ENCODE assay signal across 37 cellular contexts in the genomic region with DNA sequence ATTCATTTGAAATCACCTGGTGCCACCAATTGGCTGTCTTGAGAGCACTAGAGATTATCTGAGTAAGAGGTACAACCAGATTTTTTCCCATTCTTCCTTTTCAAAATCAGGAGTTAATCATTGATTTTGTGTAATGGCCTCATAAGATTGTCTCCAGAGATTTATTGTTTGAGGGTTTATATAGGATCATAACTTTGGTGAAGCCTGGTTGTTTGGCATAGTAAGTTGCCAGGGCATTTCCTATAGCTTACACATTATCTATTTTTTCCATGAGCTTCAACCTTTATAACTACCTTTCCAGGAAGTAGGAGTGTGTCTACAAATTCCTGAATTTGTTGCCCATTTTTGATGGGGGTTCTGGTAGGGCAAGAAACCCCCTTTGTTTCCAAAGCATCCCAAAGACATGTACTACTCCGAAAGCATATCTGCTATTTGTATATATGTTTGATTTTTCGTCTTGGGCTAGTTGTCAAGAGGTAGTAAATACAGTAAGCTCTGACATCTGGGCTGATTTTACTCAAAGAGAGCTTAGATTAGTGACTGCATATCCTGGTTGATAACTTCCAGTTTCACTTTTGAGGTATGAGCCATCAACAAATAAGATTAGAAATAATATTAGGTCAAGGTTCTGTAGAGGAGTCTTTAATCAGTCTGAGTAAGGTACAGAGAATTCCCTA. TPM values are rescaled to one million over a fixed set of nuclear protein-coding genes. Genes with fewer than 3 reads are reported as not detected.
"Had no signal": no experiment of that assay in that cellular context is flagged by ENCODE, and none has a peak within 500 bp of the region (broad histone marks: within the 10 kb centered on the region; RNA-seq: fewer than 3 reads in every experiment).

No MANE protein-coding gene starts in this region.

- H3K36me3 Mint-ChIP-seq: activated naive CD4-positive, alpha-beta T cell treated with anti-CD3 and anti-CD28 coated beads, Interleukin-2, amount 10 ng/mL, durations not matched to agents 7 days and 5 days; brain had no signal

- DNase-seq: activated B cell treated with CpG ODN at 0.5 μM for 24 hours; activated CD4-positive, alpha-beta memory T cell treated with anti-CD3 and anti-CD28 coated beads, Interleukin-2, amount 10 ng/mL, durations not matched to agents 7 days and 5 days; activated CD4-positive, alpha-beta T cell treated with anti-CD3 and anti-CD28 coated beads, Interleukin-2, amount 10 ng/mL, durations not matched to agents 24 days and 14 days; activated CD4-positive, alpha-beta T cell treated with anti-CD3 and anti-CD28 coated beads, Interleukin-2, amount 50 U/mL, for 4 hours; activated CD8-positive, alpha-beta memory T cell treated with anti-CD3 and anti-CD28 coated beads, Interleukin-2, amount 50 U/mL, for 48 hours; activated gamma-delta T cell; activated naive CD4-positive, alpha-beta T cell; activated naive CD4-positive, alpha-beta T cell treated with anti-CD3 and anti-CD28 coated beads, Interleukin-2, amount 10 ng/mL, durations not matched to agents 7 days and 5 days; activated naive CD8-positive, alpha-beta T cell treated with anti-CD3 and anti-CD28 coated beads, Interleukin-2, amount 10 ng/mL, durations not matched to agents 7 days and 5 days; activated T-cell treated with anti-CD3 and anti-CD28 coated beads for 4 hours; activated T-cell treated with anti-CD3 and anti-CD28 coated beads, Interleukin-2, amount 50 U/mL, for 24 hours; activated T-cell treated with anti-CD3 and anti-CD28 coated beads, Interleukin-2, amount 50 U/mL, for 72 hours; central memory CD4-positive, alpha-beta T cell; cerebellar nuclear complex; cortex of kidney; dermis blood vessel endothelial cell; effector CD8-positive, alpha-beta T cell; esophagus squamous epithelium; foreskin melanocyte; head of caudate nucleus; T-helper 1 cell; T-helper 17 cell; T1000; WERI-Rb-1 had no signal

- H3K9me3 ChIP-seq: ascending aorta had no signal

- H3K27ac Mint-ChIP-seq: activated B cell treated with CpG ODN at 0.5 μM for 24 hours; activated CD4-positive, alpha-beta memory T cell treated with anti-CD3 and anti-CD28 coated beads, Interleukin-2, amount 10 ng/mL, durations not matched to agents 7 days and 5 days; activated CD4-positive, alpha-beta T cell treated with anti-CD3 and anti-CD28 coated beads, Interleukin-2, amount 10 ng/mL, durations not matched to agents 24 days and 14 days; activated naive CD4-positive, alpha-beta T cell treated with anti-CD3 and anti-CD28 coated beads, Interleukin-2, amount 10 ng/mL, durations not matched to agents 7 days and 5 days; activated naive CD4-positive, alpha-beta T cell treated with anti-CD3 and anti-CD28 coated beads, Interleukin-2, amount 50 U/mL, for 72 hours; activated naive CD8-positive, alpha-beta T cell treated with anti-CD3 and anti-CD28 coated beads, Interleukin-2, amount 10 ng/mL, durations not matched to agents 7 days and 5 days; activated T-cell treated with anti-CD3 and anti-CD28 coated beads, Interleukin-2, amount 50 U/mL, for 24 hours; activated T-cell treated with anti-CD3 and anti-CD28 coated beads, Interleukin-2, amount 50 U/mL, for 72 hours; brain; T-helper 17 cell; T-helper 2 cell treated with Interferon-gamma antibody and Interleukin-4, amounts not matched to agents 5 μg/mL and 100 μg/mL, for 36 hours had no signal

- H3K4me1 Mint-ChIP-seq: activated B cell treated with CpG ODN at 0.5 μM for 24 hours; activated CD4-positive, alpha-beta memory T cell treated with anti-CD3 and anti-CD28 coated beads, Interleukin-2, amount 10 ng/mL, durations not matched to agents 7 days and 5 days; activated CD4-positive, alpha-beta T cell treated with anti-CD3 and anti-CD28 coated beads, Interleukin-2, amount 10 ng/mL, durations not matched to agents 24 days and 14 days; activated naive CD4-positive, alpha-beta T cell treated with anti-CD3 and anti-CD28 coated beads, Interleukin-2, amount 10 ng/mL, durations not matched to agents 7 days and 5 days; activated naive CD8-positive, alpha-beta T cell treated with anti-CD3 and anti-CD28 coated beads, Interleukin-2, amount 10 ng/mL, durations not matched to agents 7 days and 5 days; brain; T-helper 17 cell had no signal

- H3K4me3 Mint-ChIP-seq: activated B cell treated with CpG ODN at 0.5 μM for 24 hours; activated CD4-positive, alpha-beta memory T cell treated with anti-CD3 and anti-CD28 coated beads, Interleukin-2, amount 10 ng/mL, durations not matched to agents 7 days and 5 days; activated CD4-positive, alpha-beta T cell treated with anti-CD3 and anti-CD28 coated beads, Interleukin-2, amount 10 ng/mL, durations not matched to agents 24 days and 14 days; activated naive CD4-positive, alpha-beta T cell treated with anti-CD3 and anti-CD28 coated beads, Interleukin-2, amount 10 ng/mL, durations not matched to agents 7 days and 5 days; activated naive CD8-positive, alpha-beta T cell treated with anti-CD3 and anti-CD28 coated beads, Interleukin-2, amount 10 ng/mL, durations not matched to agents 7 days and 5 days; activated T-cell treated with anti-CD3 and anti-CD28 coated beads, Interleukin-2, amount 50 U/mL, for 24 hours; activated T-cell treated with anti-CD3 and anti-CD28 coated beads, Interleukin-2, amount 50 U/mL, for 72 hours; brain; T-helper 17 cell; T-helper 2 cell treated with Interferon-gamma antibody and Interleukin-4, amounts not matched to agents 5 μg/mL and 100 μg/mL, for 36 hours had no signal

- H3K27me3 Mint-ChIP-seq: activated CD4-positive, alpha-beta memory T cell treated with anti-CD3 and anti-CD28 coated beads, Interleukin-2, amount 10 ng/mL, durations not matched to agents 7 days and 5 days; activated CD4-positive, alpha-beta T cell treated with anti-CD3 and anti-CD28 coated beads, Interleukin-2, amount 10 ng/mL, durations not matched to agents 24 days and 14 days; activated naive CD4-positive, alpha-beta T cell treated with anti-CD3 and anti-CD28 coated beads, Interleukin-2, amount 10 ng/mL, durations not matched to agents 7 days and 5 days; activated naive CD8-positive, alpha-beta T cell treated with anti-CD3 and anti-CD28 coated beads, Interleukin-2, amount 10 ng/mL, durations not matched to agents 7 days and 5 days had no signal

- H3K9me3 Mint-ChIP-seq: activated CD4-positive, alpha-beta memory T cell treated with anti-CD3 and anti-CD28 coated beads, Interleukin-2, amount 10 ng/mL, durations not matched to agents 7 days and 5 days; activated CD4-positive, alpha-beta T cell treated with anti-CD3 and anti-CD28 coated beads, Interleukin-2, amount 10 ng/mL, durations not matched to agents 24 days and 14 days had no signal

- H3K36me3 ChIP-seq: ascending aorta, breast epithelium, cardiac muscle cell, esophagus squamous epithelium, gastroesophageal sphincter, WERI-Rb-1 had no signal

- ATAC-seq: activated CD4-positive, CD25-positive, alpha-beta regulatory T cell treated with anti-CD3 and anti-CD28 coated beads, Interleukin-2, amount 50 U/mL, for 24 hours; activated naive CD4-positive, alpha-beta T cell treated with anti-CD3 and anti-CD28 coated beads, Interleukin-2, amount 50 U/mL, for 72 hours; activated T-cell treated with anti-CD3 and anti-CD28 coated beads, Interleukin-2, amount 50 U/mL, for 72 hours; gastroesophageal sphincter; T-helper 17 cell had no signal

- H3K4me3 ChIP-seq: ascending aorta, breast epithelium, cardiac muscle cell, esophagus squamous epithelium, gastroesophageal sphincter had no signal

- H3K27ac ChIP-seq: ascending aorta, breast epithelium, cardiac muscle cell, epithelial cell of prostate, esophagus squamous epithelium, gastroesophageal sphincter, WERI-Rb-1 had no signal

- H3K27me3 ChIP-seq: ascending aorta, breast epithelium, cardiac muscle cell, esophagus squamous epithelium, gastroesophageal sphincter had no signal

- H3K4me1 ChIP-seq: ascending aorta, breast epithelium, esophagus squamous epithelium, gastroesophageal sphincter had no signal

RNA-seq across cellular contexts. Expression of a gene that starts 11.7 kb away (rescaled TPM):
- total RNA-seq: activated B cell treated with CpG ODN at 0.5 μM for 24 hours; activated CD4-positive, alpha-beta memory T cell treated with anti-CD3 and anti-CD28 coated beads, Interleukin-2, amount 10 ng/mL, durations not matched to agents 7 days and 5 days; activated CD4-positive, alpha-beta T cell treated with anti-CD3 and anti-CD28 coated beads, Interleukin-2, amount 10 ng/mL, durations not matched to agents 24 days and 14 days; activated naive CD4-positive, alpha-beta T cell treated with anti-CD3 and anti-CD28 coated beads, Interleukin-2, amount 50 U/mL, for 72 hours; activated naive CD8-positive, alpha-beta T cell treated with anti-CD3 and anti-CD28 coated beads, Interleukin-2, amount 10 ng/mL, durations not matched to agents 7 days and 5 days; activated T-cell treated with anti-CD3 and anti-CD28 coated beads, Interleukin-2, amount 50 U/mL, for 72 hours; ascending aorta; breast epithelium; cardiac muscle cell; dermis blood vessel endothelial cell; endothelial cell of umbilical vein; esophagus squamous epithelium; fibroblast of lung; fibroblast of villous mesenchyme; gastroesophageal sphincter; glomerular endothelial cell; T-helper 17 cell had no signal

RNA-seq across cellular contexts. Expression of a gene that starts 12.2 kb away (rescaled TPM):
- total RNA-seq: activated B cell treated with CpG ODN at 0.5 μM for 24 hours; activated CD4-positive, alpha-beta memory T cell treated with anti-CD3 and anti-CD28 coated beads, Interleukin-2, amount 10 ng/mL, durations not matched to agents 7 days and 5 days; activated CD4-positive, alpha-beta T cell treated with anti-CD3 and anti-CD28 coated beads, Interleukin-2, amount 10 ng/mL, durations not matched to agents 24 days and 14 days; activated naive CD4-positive, alpha-beta T cell treated with anti-CD3 and anti-CD28 coated beads, Interleukin-2, amount 50 U/mL, for 72 hours; activated naive CD8-positive, alpha-beta T cell treated with anti-CD3 and anti-CD28 coated beads, Interleukin-2, amount 10 ng/mL, durations not matched to agents 7 days and 5 days; activated T-cell treated with anti-CD3 and anti-CD28 coated beads, Interleukin-2, amount 50 U/mL, for 72 hours; ascending aorta; breast epithelium; cardiac muscle cell; dermis blood vessel endothelial cell; endothelial cell of umbilical vein; esophagus squamous epithelium; fibroblast of lung; fibroblast of villous mesenchyme; glomerular endothelial cell; T-helper 17 cell had no signal

RNA-seq across cellular contexts. Expression of a gene that starts 26.4 kb away (rescaled TPM):
- total RNA-seq: activated B cell treated with CpG ODN at 0.5 μM for 24 hours; activated CD4-positive, alpha-beta memory T cell treated with anti-CD3 and anti-CD28 coated beads, Interleukin-2, amount 10 ng/mL, durations not matched to agents 7 days and 5 days; activated CD4-positive, alpha-beta T cell treated with anti-CD3 and anti-CD28 coated beads, Interleukin-2, amount 10 ng/mL, durations not matched to agents 24 days and 14 days; activated naive CD4-positive, alpha-beta T cell treated with anti-CD3 and anti-CD28 coated beads, Interleukin-2, amount 50 U/mL, for 72 hours; activated naive CD8-positive, alpha-beta T cell treated with anti-CD3 and anti-CD28 coated beads, Interleukin-2, amount 10 ng/mL, durations not matched to agents 7 days and 5 days; activated T-cell treated with anti-CD3 and anti-CD28 coated beads, Interleukin-2, amount 50 U/mL, for 72 hours; ascending aorta; breast epithelium; cardiac muscle cell; dermis blood vessel endothelial cell; endothelial cell of umbilical vein; esophagus squamous epithelium; fibroblast of lung; fibroblast of villous mesenchyme; gastroesophageal sphincter; glomerular endothelial cell; T-helper 17 cell had no signal
